Comparison of ENCODE assay signal across 13 cellular contexts in the genomic region with DNA sequence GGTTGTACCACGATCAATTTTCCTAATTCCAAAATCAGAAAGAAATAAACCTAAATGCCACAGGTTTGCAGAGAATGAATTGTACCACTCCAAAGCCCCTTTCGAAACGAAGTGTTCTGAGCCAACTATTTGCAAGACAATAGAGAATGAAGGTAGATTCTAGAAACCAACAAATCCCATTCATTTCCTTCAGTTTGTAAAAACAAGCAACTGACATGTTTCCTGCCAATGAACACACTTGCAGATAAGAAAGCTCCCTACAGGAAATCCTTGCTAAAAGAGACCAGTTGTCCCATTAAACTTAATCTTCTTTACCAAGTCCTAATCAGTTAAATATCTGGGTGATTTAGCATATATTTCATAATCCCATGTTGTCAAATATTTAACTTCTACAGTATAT.
A peak's percentile ranks its signal among the peaks of the same experiment; 100 is the strongest.
DNase-seq lines count a peak whose midpoint lies in the region; ATAC-seq, FAIRE-seq and TF ChIP-seq lines count a peak whose summit lies in the region.
"Had no signal": no experiment of that assay in that cellular context is flagged by ENCODE, and none has a peak within 500 bp of the region (broad histone marks: within the 10 kb centered on the region; RNA-seq: fewer than 3 reads in every experiment).

No MANE protein-coding gene starts in this region.

- no peaks in the 10 kb centered on the region for H3K27me3 Mint-ChIP-seq in activated CD4-positive, alpha-beta T cell treated with anti-CD3 and anti-CD28 coated beads, Interleukin-2, amount 10 ng/mL, durations not matched to agents 24 days and 14 days
- H3K27me3 Mint-ChIP-seq in chondrocyte (ENCODE audit: low read depth) = no peaks in the 10 kb centered on the region
- peaks cover 13% of the 10 kb centered on the region for H3K27me3 Mint-ChIP-seq in neural crest cell (ENCODE audit: low read depth)

- no peak for TF ChIP-seq CTCF in Loucy (conservative IDR thresholded peaks at IDR 0.05; ENCODE audit: low read length)
- TF ChIP-seq CTCF in chondrocyte (IDR thresholded peaks at IDR 0.05) = no peak
- TF ChIP-seq CTCF in neural crest cell (conservative IDR thresholded peaks at IDR 0.05) = no peak

- peak overlapping the region; percentile 81 for H3K9ac ChIP-seq in Loucy (ENCODE audit: low read depth, low read length, poor library complexity, severe bottlenecking)

- no peaks in the 10 kb centered on the region for H3K27me3 ChIP-seq in Loucy (ENCODE audit: insufficient read depth, low read length, poor library complexity, severe bottlenecking)
- H3K27me3 ChIP-seq: esophagus squamous epithelium had no signal

- DNase-seq in activated CD4-positive, alpha-beta T cell treated with anti-CD3 and anti-CD28 coated beads, Interleukin-2, amount 10 ng/mL, durations not matched to agents 24 days and 14 days = no peak
- DNase-seq in activated CD4-positive, alpha-beta T cell treated with anti-CD3 and anti-CD28 coated beads, Interleukin-2, amount 50 U/mL, for 48 hours = no peak
- DNase-seq in chondrocyte (ENCODE audit: low spot score) (no peak), neural crest cell (ENCODE audit: low read depth, low spot score) (no peak), H54 (ENCODE audit: insufficient read length, low spot score) (no peak), MV-4-11 (lab: John Stamatoyannopoulos, UW) (no peak)
- DNase-seq: activated CD8-positive, alpha-beta memory T cell treated with anti-CD3 and anti-CD28 coated beads for 24 hours; esophagus squamous epithelium; NCI-H1048; NCI-H526 had no signal

- no peak overlapping the region for H2AFZ ChIP-seq in Loucy (ENCODE audit: low read length)

- peaks cover 73% of the 10 kb centered on the region for H3K4me1 ChIP-seq in Loucy (ENCODE audit: insufficient read depth, low read length, poor library complexity, severe bottlenecking)

- H4K20me1 ChIP-seq in Loucy (ENCODE audit: insufficient read depth, low read length, poor library complexity, severe bottlenecking) = no peaks in the 10 kb centered on the region

- no peaks in the 10 kb centered on the region for H3K9me2 ChIP-seq in Loucy (replicated peaks; ENCODE audit: low read depth, low read length)

- peaks cover 85% of the 10 kb centered on the region for H3K79me2 ChIP-seq in Loucy (ENCODE audit: insufficient read depth, low read length)

- H3K9me3 Mint-ChIP-seq in activated CD4-positive, alpha-beta T cell treated with anti-CD3 and anti-CD28 coated beads, Interleukin-2, amount 10 ng/mL, durations not matched to agents 24 days and 14 days = peaks cover 5% of the 10 kb centered on the region
- no peaks in the 10 kb centered on the region for H3K9me3 Mint-ChIP-seq in chondrocyte (ENCODE audit: low read depth)
- no peaks in the 10 kb centered on the region for H3K9me3 Mint-ChIP-seq in neural crest cell

- H3K27ac Mint-ChIP-seq in activated CD4-positive, alpha-beta T cell treated with anti-CD3 and anti-CD28 coated beads, Interleukin-2, amount 10 ng/mL, durations not matched to agents 24 days and 14 days = peak overlapping the region; percentile 78
- H3K27ac Mint-ChIP-seq in chondrocyte (ENCODE audit: unreplicated experiment) (no peak overlapping the region), neural crest cell (ENCODE audit: unreplicated experiment) (no peak overlapping the region)

- H3K4me3 ChIP-seq in Loucy (ENCODE audit: low read length, poor library complexity, severe bottlenecking) = peak overlapping the region; percentile 77
- H3K4me3 ChIP-seq: esophagus squamous epithelium had no signal

- H3K36me3 Mint-ChIP-seq in activated CD4-positive, alpha-beta T cell treated with anti-CD3 and anti-CD28 coated beads, Interleukin-2, amount 10 ng/mL, durations not matched to agents 24 days and 14 days (ENCODE audit: low read depth) = peaks cover 21% of the 10 kb centered on the region
- H3K36me3 Mint-ChIP-seq in chondrocyte (ENCODE audit: low read depth) (peaks cover 1% of the 10 kb centered on the region), neural crest cell (ENCODE audit: low read depth) (no peaks in the 10 kb centered on the region)

- ATAC-seq in GM21825 (IDR thresholded peaks at IDR 0.05; ENCODE audit: unreplicated experiment) = no peak

- no peak for FAIRE-seq in H54 (lab: Jason Lieb, UNC)
- FAIRE-seq: A204.1 had no signal

- TF ChIP-seq POLR2A in H54 (IDR thresholded peaks at IDR 0.05; ENCODE audit: low read depth, low read length) = no peak

- intact Hi-C loops in activated CD4-positive, alpha-beta T cell treated with anti-CD3 and anti-CD28 coated beads, Interleukin-2, amount 10 ng/mL, durations not matched to agents 24 days and 14 days (cut with micrococcal nuclease) = loop anchor here (5.0 kb wide), 4 partner anchors 152 to 342 kb away; partner anchors contain the start of gene TDP1

- no peaks in the 10 kb centered on the region; the same call in 1 of the 2 replicates for H3F3A ChIP-seq in Loucy (ENCODE audit: low read depth)

- no peaks in the 10 kb centered on the region for H3K36me3 ChIP-seq in Loucy (ENCODE audit: insufficient read depth, low read length)
- H3K36me3 ChIP-seq: esophagus squamous epithelium had no signal

- H3K4me2 ChIP-seq in Loucy (ENCODE audit: low read depth, low read length, poor library complexity, severe bottlenecking) = peak overlapping the region; percentile 89

- H3K9me3 ChIP-seq in Loucy (ENCODE audit: insufficient read depth, low read depth, low read length) = no peaks in the 10 kb centered on the region
- H3K9me3 ChIP-seq: esophagus squamous epithelium had no signal

- H3K4me1 Mint-ChIP-seq in activated CD4-positive, alpha-beta T cell treated with anti-CD3 and anti-CD28 coated beads, Interleukin-2, amount 10 ng/mL, durations not matched to agents 24 days and 14 days = peaks cover 63% of the 10 kb centered on the region
- H3K4me1 Mint-ChIP-seq in chondrocyte (ENCODE audit: low read depth) (peaks cover 63% of the 10 kb centered on the region), neural crest cell (peaks cover 46% of the 10 kb centered on the region)

- peak overlapping the region; percentile 97 for H3K4me3 Mint-ChIP-seq in activated CD4-positive, alpha-beta T cell treated with anti-CD3 and anti-CD28 coated beads, Interleukin-2, amount 10 ng/mL, durations not matched to agents 24 days and 14 days
- H3K4me3 Mint-ChIP-seq in chondrocyte (ENCODE audit: unreplicated experiment) = peak overlapping the region; percentile 44
- H3K4me3 Mint-ChIP-seq in neural crest cell = peak overlapping the region; percentile 49

Comparison
In these comparisons a context has a peak if more than half of its experiments do, and no peak if none do; other contexts are left out.
1. H3K4me3 Mint-ChIP-seq: peak in every context shown above with its lines; median percentile 97 in activated CD4-positive, alpha-beta T cell treated with anti-CD3 and anti-CD28 coated beads, Interleukin-2, amount 10 ng/mL, durations not matched to agents 24 days and 14 days; 49 in neural crest cell; 44 in chondrocyte.